17 cellular contexts compared by ENCODE assay signal in genomic region chr10:97063271-97063982, GRCh38.
DNase-seq lines count a peak whose midpoint lies in the region; ATAC-seq, FAIRE-seq and TF ChIP-seq lines count a peak whose summit lies in the region.
"Had no signal": no experiment of that assay in that cellular context is flagged by ENCODE, and none has a peak within 500 bp of the region (broad histone marks: within the 10 kb centered on the region; RNA-seq: fewer than 3 reads in every experiment).

No MANE protein-coding gene starts in this region.

- POLR2A ChIA-PET in HEK293 (lab: Yijun Ruan, JAX) (no interaction called here), K562 (lab: Yijun Ruan, JAX) (no interaction called here)

- no peak for TF ChIP-seq EP300 in K562 (IDR thresholded peaks at IDR 0.05; ENCODE audit: low read length)

- peaks cover 4 to 59% of the 10 kb centered on the region in 2 experiments; a peak in 4 of 5 replicates for H3K27me3 ChIP-seq in K562 (ENCODE audit: control insufficient read depth in 2 of 2, insufficient read depth in 2 of 2, low read length in 2 of 2)
- no peaks in the 10 kb centered on the region for H3K27me3 ChIP-seq in endodermal cell (ENCODE audit: control insufficient read depth, insufficient read depth, low read length, poor library complexity, severe bottlenecking)
- no peaks in the 10 kb centered on the region for H3K27me3 ChIP-seq in breast epithelium
- H3K27me3 ChIP-seq: BLaER1 had no signal

- H3K27ac Mint-ChIP-seq in endodermal cell = no peak overlapping the region
- H3K27ac Mint-ChIP-seq: CD8-positive, alpha-beta memory T cell had no signal

- H3K27ac ChIP-seq in HEK293 (ENCODE audit: extremely low read depth, low read depth, low read length) (no peak overlapping the region), K562 (ENCODE audit: extremely low read depth, low read depth, low read length) (no peak overlapping the region), endodermal cell (ENCODE audit: low read depth, low read length) (no peak overlapping the region), temporal lobe (ENCODE audit: low read depth, low read length) (peak overlapping the region; percentile 44), breast epithelium (no peak overlapping the region)
- H3K27ac ChIP-seq: BLaER1 had no signal

- no peaks in the 10 kb centered on the region for H3K27me3 Mint-ChIP-seq in endodermal cell (ENCODE audit: insufficient read depth)

- no peaks in the 10 kb centered on the region for H3K9me1 ChIP-seq in K562 (ENCODE audit: control insufficient read depth, insufficient read depth, low read length)

- no TSS peak for BruUV-seq in K562 (replicated peaks; lab: Mats Ljungman, UMichigan)

- H3K4me3 ChIP-seq in HEK293 (ENCODE audit: low read depth, low read length) = no peak overlapping the region
- H3K4me3 ChIP-seq in K562 = no peak overlapping the region
- no peak overlapping the region for H3K4me3 ChIP-seq in endodermal cell (ENCODE audit: low read length)
- no peak overlapping the region for H3K4me3 ChIP-seq in breast epithelium
- H3K4me3 ChIP-seq: BLaER1 had no signal

- no peak for FAIRE-seq in K562 (lab: Jason Lieb, UNC)
- FAIRE-seq: GM19239, H54, HepG2, HTR-8/SVneo had no signal

- H3K4me2 ChIP-seq in K562 (ENCODE audit: insufficient read depth, low read length) = no peak overlapping the region
- H3K4me2 ChIP-seq: BLaER1 had no signal

- H3K79me2 ChIP-seq in K562 (ENCODE audit: control insufficient read depth, insufficient read depth, low read length) = no peaks in the 10 kb centered on the region

- TF ChIP-seq POLR2A in K562 (conservative IDR thresholded peaks at IDR 0.05) = no peak
- TF ChIP-seq POLR2A in breast epithelium (IDR thresholded peaks at IDR 0.05) = no peak

- no peaks in the 10 kb centered on the region for H3K9me3 ChIP-seq in HEK293 (ENCODE audit: control insufficient read depth, insufficient read depth, low read depth, low read length)
- no peaks in the 10 kb centered on the region for H3K9me3 ChIP-seq in K562 (replicated peaks; ENCODE audit: control insufficient read depth, insufficient read depth, low read depth, low read length)
- H3K9me3 ChIP-seq in endodermal cell (ENCODE audit: control insufficient read depth, low read length) = no peaks in the 10 kb centered on the region
- no peaks in the 10 kb centered on the region for H3K9me3 ChIP-seq in breast epithelium
- H3K9me3 ChIP-seq: BLaER1 had no signal

- no peaks in the 10 kb centered on the region for H4K20me1 ChIP-seq in K562 (replicated peaks; ENCODE audit: control insufficient read depth, insufficient read depth, low read length)
- H4K20me1 ChIP-seq: BLaER1 had no signal

- DNase-seq in K562 (ENCODE audit: extremely low read depth in 1 of 4, low spot score in 3 of 4) (no peak), endodermal cell (peak; percentile 57), breast epithelium (ENCODE audit: low spot score in 2 of 2) (no peak)
- DNase-seq: 8988T; AML-193; CD8-positive, alpha-beta memory T cell; DMS53; GF-D8 had no signal

- no peak overlapping the region for H2AFZ ChIP-seq in K562 (ENCODE audit: low read depth, low read length)

- CTCF ChIA-PET in HEK293 (lab: Yijun Ruan, JAX) = interaction anchor here (0.6 to 1.0 kb wide), 2 partner anchors 147 to 187 kb away, joined by 3 read pairs; no protein-coding TSS in a partner anchor
- CTCF ChIA-PET in K562 (lab: Yijun Ruan, JAX; ENCODE audit: low intra/inter-chr PET ratio) = no interaction called here

- intact Hi-C loops in K562 (cut with micrococcal nuclease) (no loop called here), breast epithelium (cut with DNase I; ENCODE audit: low total_unique reads) (no loop called here)

- peaks cover 9% of the 10 kb centered on the region for H3K4me1 Mint-ChIP-seq in endodermal cell
- H3K4me1 Mint-ChIP-seq: CD8-positive, alpha-beta memory T cell had no signal

- H3K4me3 Mint-ChIP-seq in endodermal cell = no peak overlapping the region
- H3K4me3 Mint-ChIP-seq: CD8-positive, alpha-beta memory T cell had no signal

- no peak for ATAC-seq in K562
- no peak for ATAC-seq in HG02642 (IDR thresholded peaks at IDR 0.05; ENCODE audit: poor library complexity, unreplicated experiment)
- no peak for ATAC-seq in HG02588 (IDR thresholded peaks at IDR 0.05; ENCODE audit: unreplicated experiment)
- ATAC-seq: HepG2 had no signal

- H3K9ac ChIP-seq in K562 (ENCODE audit: insufficient read depth in 1 of 2, low read depth in 2 of 2, low read length in 2 of 2) (no peak overlapping the region), endodermal cell (ENCODE audit: extremely low read depth, low read length, poor library complexity, severe bottlenecking) (no peak overlapping the region)
- H3K9ac ChIP-seq: BLaER1 had no signal

- no peaks in the 10 kb centered on the region for H3K36me3 Mint-ChIP-seq in endodermal cell (ENCODE audit: low read depth)
- H3K36me3 Mint-ChIP-seq: CD8-positive, alpha-beta memory T cell had no signal

- H3K4me1 ChIP-seq in HEK293 (ENCODE audit: control insufficient read depth, insufficient read depth, low read length) (no peaks in the 10 kb centered on the region), K562 (replicated peaks in 1 of 2; ENCODE audit: control insufficient read depth in 2 of 2, insufficient read depth in 2 of 2, low read length in 2 of 2) (peaks cover 0 to 10% of the 10 kb centered on the region in 2 experiments; a peak in 2 of 5 replicates), endodermal cell (ENCODE audit: control insufficient read depth, insufficient read depth, low read length) (peaks cover 4% of the 10 kb centered on the region), breast epithelium (no peaks in the 10 kb centered on the region)

- no peak for TF ChIP-seq RAD21 in K562 (CRISPR knock-in tag; conservative IDR thresholded peaks at IDR 0.05 in 1 of 2, IDR thresholded peaks at IDR 0.05 in 1 of 2)

- TF ChIP-seq CTCF in HEK293 (tag by site-specific recombination; IDR thresholded peaks at IDR 0.05) = no peak
- no peak for TF ChIP-seq CTCF in K562 (IDR thresholded peaks at IDR 0.05 in 2 of 3, conservative IDR thresholded peaks at IDR 0.05 in 1 of 3; ENCODE audit: insufficient read depth in 2 of 3, low read depth in 1 of 3, low read length in 3 of 3)
- TF ChIP-seq CTCF in endodermal cell (conservative IDR thresholded peaks at IDR 0.05) = no peak
- no peak for TF ChIP-seq CTCF in breast epithelium (IDR thresholded peaks at IDR 0.05)

- in situ Hi-C loops in K562 (cut with MboI) = no loop called here

- H3K9me3 Mint-ChIP-seq in endodermal cell = no peaks in the 10 kb centered on the region
- H3K9me3 Mint-ChIP-seq: CD8-positive, alpha-beta memory T cell had no signal

- 10% methylated on average over 8 of the region's 20 CpGs for WGBS in K562 (ENCODE audit: insufficient coverage, low coverage, missing lambda C conversion rate)
- 90% methylated on average over 17 to 20 of the region's 20 CpGs for WGBS in endodermal cell (ENCODE audit: insufficient coverage in 1 of 2, insufficient read length in 1 of 2), 2 experiments

- H3K36me3 ChIP-seq in HEK293 (ENCODE audit: control insufficient read depth in 2 of 2, insufficient read depth in 1 of 2, low read length in 2 of 2) (no peaks in the 10 kb centered on the region), K562 (ENCODE audit: control insufficient read depth, insufficient read depth, low read length) (no peaks in the 10 kb centered on the region), endodermal cell (ENCODE audit: control insufficient read depth, insufficient read depth, low read length) (no peaks in the 10 kb centered on the region), breast epithelium (no peaks in the 10 kb centered on the region)
- H3K36me3 ChIP-seq: BLaER1 had no signal

TF ChIP-seq in HEK293, 187 proteins besides CTCF, POLR2A, EP300 and RAD21:
- TF ChIP-seq SCRT2 (tag by site-specific recombination; IDR thresholded peaks at IDR 0.05) (0 out of 2 replicates have a peak, but pooled peaks have one; percentile 12), ZXDB (tag by site-specific recombination; IDR thresholded peaks at IDR 0.05) (no peak), KLF8 (tag by site-specific recombination; IDR thresholded peaks at IDR 0.05) (0 out of 2 replicates have a peak, but pooled peaks have one; percentile 21)

TF ChIP-seq in K562, 482 proteins besides CTCF, POLR2A, EP300 and RAD21:
- TF ChIP-seq ZNF282 (CRISPR knock-in tag; IDR thresholded peaks at IDR 0.05) = no peak
- TF ChIP-seq GATA2 (CRISPR knock-in tag; IDR thresholded peaks at IDR 0.05) = no peak
- no peak for TF ChIP-seq KAT8 (IDR thresholded peaks at IDR 0.05; ENCODE audit: low read depth)
- TF ChIP-seq ZBTB34 (CRISPR knock-in tag; IDR thresholded peaks at IDR 0.05) = no peak
- TF ChIP-seq PKNOX1 (IDR thresholded peaks at IDR 0.05) = peak; percentile 19; the same call in 1 of the 2 replicates
